ENCODE assay signal across 17 cellular contexts in genomic region chr10:122393288-122393687, GRCh38. TPM values are rescaled to one million over a fixed set of nuclear protein-coding genes. Genes with fewer than 3 reads are reported as not detected.
DNase-seq lines count a peak whose midpoint lies in the region; ATAC-seq and TF ChIP-seq lines count a peak whose summit lies in the region.
"Had no signal": no experiment of that assay in that cellular context is flagged by ENCODE, and none has a peak within 500 bp of the region (broad histone marks: within the 10 kb centered on the region; RNA-seq: fewer than 3 reads in every experiment).

No MANE protein-coding gene starts in this region.

- no peaks in the 10 kb centered on the region for H3K9me3 Mint-ChIP-seq in osteocyte (ENCODE audit: unreplicated experiment)
- H3K9me3 Mint-ChIP-seq: HFFc6 had no signal

- intact Hi-C loops in left ventricle myocardium inferior (cut with micrococcal nuclease) = no loop called here
- intact Hi-C loops in Right ventricle myocardium inferior (cut with DNase I) = no loop called here
- intact Hi-C loops in dorsolateral prefrontal cortex (cut with DNase I) = no loop called here

- H3K36me3 Mint-ChIP-seq in T-helper 17 cell (ENCODE audit: low read depth) (peaks cover 8% of the 10 kb centered on the region), osteocyte (ENCODE audit: unreplicated experiment) (peaks cover 41% of the 10 kb centered on the region)

- DNase-seq in left ventricle myocardium inferior (no peak), Right ventricle myocardium inferior (ENCODE audit: missing footprints) (no peak), T-helper 17 cell (no peak), dorsolateral prefrontal cortex (no peak), osteocyte (ENCODE audit: extremely low spot score, unreplicated experiment) (no peak), mesenteric fat pad (ENCODE audit: low spot score) (no peak)
- no peak for DNase-seq in activated CD4-positive, alpha-beta T cell treated with anti-CD3 and anti-CD28 coated beads, Interleukin-2, amount 50 U/mL, for 1 hour
- DNase-seq: Calu3; CD8-positive, alpha-beta T cell; DMS79 treated with DMSO at 0.1 percent for 48 hours; GF-D8; GOT3; H7; HFFc6 had no signal

- H3K27ac Mint-ChIP-seq in T-helper 17 cell = peak overlapping the region; percentile 19
- H3K27ac Mint-ChIP-seq in osteocyte (ENCODE audit: unreplicated experiment) = peak overlapping the region; percentile 34
- H3K27ac Mint-ChIP-seq: B cell; CD8-positive, alpha-beta T cell; HFFc6 had no signal

- H3K27me3 ChIP-seq in left ventricle myocardium inferior (ENCODE audit: low read depth) = no peaks in the 10 kb centered on the region
- no peaks in the 10 kb centered on the region for H3K27me3 ChIP-seq in dorsolateral prefrontal cortex
- H3K27me3 ChIP-seq: BLaER1 treated with 17β-estradiol and CSF1 and Interleukin-3, amounts not matched to agents 10 nM and 100 nM had no signal

- peak overlapping the region; percentile 74 for H3K27ac ChIP-seq in left ventricle myocardium inferior (replicated peaks)
- H3K27ac ChIP-seq in dorsolateral prefrontal cortex = peak overlapping the region in 36 of 59 donors; percentile 2 to 74 (median 40)
- H3K27ac ChIP-seq: BLaER1 treated with 17β-estradiol and CSF1 and Interleukin-3, amounts not matched to agents 10 nM and 100 nM had no signal

- H3K4me3 Mint-ChIP-seq in T-helper 17 cell (no peak overlapping the region), osteocyte (ENCODE audit: unreplicated experiment) (no peak overlapping the region)
- H3K4me3 Mint-ChIP-seq: B cell; CD8-positive, alpha-beta T cell; HFFc6 had no signal

- H3K4me1 Mint-ChIP-seq in T-helper 17 cell (peaks cover 8% of the 10 kb centered on the region), osteocyte (ENCODE audit: unreplicated experiment) (peaks cover 14% of the 10 kb centered on the region)

- H3K9me3 ChIP-seq in left ventricle myocardium inferior (replicated peaks) (peaks cover 4% of the 10 kb centered on the region), T-helper 17 cell (ENCODE audit: control insufficient read depth, low read length, poor library complexity, severe bottlenecking) (no peaks in the 10 kb centered on the region)

- no peaks in the 10 kb centered on the region for H3K27me3 Mint-ChIP-seq in T-helper 17 cell
- H3K27me3 Mint-ChIP-seq in osteocyte (ENCODE audit: unreplicated experiment) = no peaks in the 10 kb centered on the region
- H3K27me3 Mint-ChIP-seq: B cell had no signal

- peaks cover 51% of the 10 kb centered on the region for H3K4me1 ChIP-seq in left ventricle myocardium inferior

- ATAC-seq in Right ventricle myocardium inferior (no peak), T-helper 17 cell (no peak)
- ATAC-seq: CD8-positive, alpha-beta T cell; HCT116 had no signal

- TF ChIP-seq CTCF in left ventricle myocardium inferior (IDR thresholded peaks at IDR 0.05; ENCODE audit: borderline replicate concordance) (no peak), dorsolateral prefrontal cortex (IDR thresholded peaks at IDR 0.05 in 54 of 56, conservative IDR thresholded peaks at IDR 0.05 in 2 of 56; ENCODE audit: low read depth in 1 of 56, partially characterized antibody in 56 of 56) (no peak), osteocyte (IDR thresholded peaks at IDR 0.05) (no peak)

- peaks cover 46% of the 10 kb centered on the region for H3K36me3 ChIP-seq in left ventricle myocardium inferior

- no peak overlapping the region for H3K4me3 ChIP-seq in left ventricle myocardium inferior
- H3K4me3 ChIP-seq in dorsolateral prefrontal cortex = no peak overlapping the region
- H3K4me3 ChIP-seq: BLaER1 treated with 17β-estradiol and CSF1 and Interleukin-3, amounts not matched to agents 10 nM and 100 nM had no signal

RNA-seq across cellular contexts. Expression of gene PLEKHA1, which starts 18.8 kb away (rescaled TPM):
- total RNA-seq in left ventricle myocardium inferior (50.4 TPM), Right ventricle myocardium inferior (68.0 TPM), T-helper 17 cell (10 to 100 TPM; 22.8 to 25.6 TPM), dorsolateral prefrontal cortex (100 to 1,000 TPM in 89 of 120 experiments, 10 to 100 TPM in 31; 60.2 to 156 (median 112) TPM), osteocyte (62.8 and 66.9 TPM in 2 replicates), mesenteric fat pad (27.9 TPM)
